8 cellular contexts compared by ENCODE assay signal in the genomic region with DNA sequence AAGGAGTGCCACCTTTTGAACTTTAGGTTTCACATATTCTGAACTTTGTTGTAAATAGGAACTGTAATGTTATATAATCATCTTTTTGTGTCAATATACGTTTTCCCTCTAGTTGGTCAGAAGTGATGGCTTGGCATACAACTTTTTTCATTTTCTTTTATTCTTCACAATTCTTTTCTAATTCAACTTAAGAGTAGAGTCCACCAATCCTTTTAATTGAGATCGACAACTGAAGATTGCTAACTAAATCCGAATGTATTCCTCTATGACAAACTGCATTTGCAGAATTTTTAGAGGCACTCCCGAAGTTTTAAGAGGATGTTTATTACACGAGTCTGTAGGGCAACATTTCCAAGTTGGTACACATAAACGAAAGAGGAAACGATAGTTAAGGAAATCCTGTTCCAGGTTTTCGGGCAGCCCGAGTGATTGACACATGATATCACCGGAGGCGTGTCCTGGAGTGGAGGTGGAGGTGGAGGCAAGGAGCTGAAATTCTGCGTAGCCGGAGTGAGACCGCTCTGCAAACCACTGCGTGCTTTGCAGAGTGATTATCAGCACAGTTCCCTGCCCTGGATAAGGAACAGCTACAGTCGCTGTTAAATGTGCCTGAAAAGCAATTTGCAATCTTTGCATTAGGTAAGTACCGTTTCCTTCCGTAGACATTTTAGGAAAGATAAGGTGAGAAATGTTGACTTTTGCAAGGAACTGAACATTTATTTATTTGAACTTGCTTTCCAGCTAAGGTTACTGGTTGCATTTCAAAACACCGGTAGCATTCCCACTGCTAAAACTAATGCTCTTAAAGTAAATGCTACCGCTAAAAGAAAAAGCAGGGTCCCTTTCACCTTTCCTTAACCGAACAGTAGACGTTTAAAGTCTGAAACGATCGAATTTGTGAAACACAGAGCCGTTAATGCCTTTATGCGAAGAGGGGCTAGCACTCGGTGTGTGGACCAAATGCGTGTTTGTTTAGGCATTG. TPM values are rescaled to one million over a fixed set of nuclear protein-coding genes. Genes with fewer than 3 reads are reported as not detected.
DNase-seq lines count a peak whose midpoint lies in the region; ATAC-seq and TF ChIP-seq lines count a peak whose summit lies in the region.

SPRY1 (plus strand) TSS at position 502 of the 982 bp plus-strand sequence. CDS start 4,797 bp downstream, outside the sequence.

- H3K27me3 ChIP-seq in layer of hippocampus (ENCODE audit: control insufficient read depth, insufficient read depth, low read length) = no peaks in the 10 kb centered on the region

- peak within 1 kb of the TSS; percentile 88 for H3K4me3 Mint-ChIP-seq in activated CD4-positive, alpha-beta T cell treated with anti-CD3 and anti-CD28 coated beads, Interleukin-2, amount 10 ng/mL, durations not matched to agents 24 days and 14 days

- DNase-seq in AML-193 (lab: John Stamatoyannopoulos, UW) (peak; percentile 90 to 94), NCI-H526 (lab: John Stamatoyannopoulos, UW) (peak; percentile 93 to 97), coronary artery (ENCODE audit: low spot score) (peak; percentile 95)
- DNase-seq in activated CD4-positive, alpha-beta T cell treated with anti-CD3 and anti-CD28 coated beads, Interleukin-2, amount 10 ng/mL, durations not matched to agents 24 days and 14 days = peak; percentile 95
- peak; percentile 35 to 76 (median 53) for DNase-seq in stimulated activated CD4-positive, alpha-beta T cell treated with anti-CD3 and anti-CD28 coated beads, Interleukin-1b, Interleukin-23, amount 100 ng/mL, for 24 hours (ENCODE audit: low read depth in 4 of 4, low spot score in 1 of 4)

- H3K4me3 ChIP-seq in coronary artery = peak within 1 kb of the TSS; percentile 85

- intact Hi-C loops in activated CD4-positive, alpha-beta T cell treated with anti-CD3 and anti-CD28 coated beads, Interleukin-2, amount 10 ng/mL, durations not matched to agents 24 days and 14 days (cut with micrococcal nuclease) = loop anchor here (2.0 to 5.0 kb wide), 4 partner anchors 111 to 569 kb away; partner anchors contain the start of genes FGF2 and NUDT6

- TF ChIP-seq CTCF in coronary artery (IDR thresholded peaks at IDR 0.05) = no peak

- peak within 1 kb of the TSS; percentile 92 for H3K27ac Mint-ChIP-seq in activated CD4-positive, alpha-beta T cell treated with anti-CD3 and anti-CD28 coated beads, Interleukin-2, amount 10 ng/mL, durations not matched to agents 24 days and 14 days

- H3K27me3 Mint-ChIP-seq in activated CD4-positive, alpha-beta T cell treated with anti-CD3 and anti-CD28 coated beads, Interleukin-2, amount 10 ng/mL, durations not matched to agents 24 days and 14 days = peaks cover 7% of the 10 kb centered on the region

- peaks cover 24% of the 10 kb centered on the region for H3K36me3 Mint-ChIP-seq in activated CD4-positive, alpha-beta T cell treated with anti-CD3 and anti-CD28 coated beads, Interleukin-2, amount 10 ng/mL, durations not matched to agents 24 days and 14 days (ENCODE audit: low read depth)

- peak within 1 kb of the TSS; percentile 92 to 95 for H3K27ac ChIP-seq in coronary artery
- H3K27ac ChIP-seq in layer of hippocampus (ENCODE audit: low read depth, low read length) = peak within 1 kb of the TSS; percentile 57

- no peaks in the 10 kb centered on the region for H3K9me3 Mint-ChIP-seq in activated CD4-positive, alpha-beta T cell treated with anti-CD3 and anti-CD28 coated beads, Interleukin-2, amount 10 ng/mL, durations not matched to agents 24 days and 14 days

- ATAC-seq in GM19324 (IDR thresholded peaks at IDR 0.05; ENCODE audit: low FRiP score, unreplicated experiment) (peak; percentile 40), HG03457 (IDR thresholded peaks at IDR 0.05; ENCODE audit: unreplicated experiment) (peak; percentile 41)

- H3K4me1 Mint-ChIP-seq in activated CD4-positive, alpha-beta T cell treated with anti-CD3 and anti-CD28 coated beads, Interleukin-2, amount 10 ng/mL, durations not matched to agents 24 days and 14 days = peaks cover 24% of the 10 kb centered on the region

RNA-seq across cellular contexts. Expression of gene SPRY1, which starts in this region (rescaled TPM):
- total RNA-seq in activated CD4-positive, alpha-beta T cell treated with anti-CD3 and anti-CD28 coated beads, Interleukin-2, amount 10 ng/mL, durations not matched to agents 24 days and 14 days = 60.2 and 60.5 TPM in 2 replicates

Comparison
In these comparisons a context has a peak if more than half of its experiments do, and no peak if none do; other contexts are left out.
1. Peak in every context shown above with its lines: DNase-seq, ATAC-seq, H3K4me3 ChIP-seq and H3K27ac ChIP-seq.